ENCODE assay signal across 1 cellular context in the genomic region with DNA sequence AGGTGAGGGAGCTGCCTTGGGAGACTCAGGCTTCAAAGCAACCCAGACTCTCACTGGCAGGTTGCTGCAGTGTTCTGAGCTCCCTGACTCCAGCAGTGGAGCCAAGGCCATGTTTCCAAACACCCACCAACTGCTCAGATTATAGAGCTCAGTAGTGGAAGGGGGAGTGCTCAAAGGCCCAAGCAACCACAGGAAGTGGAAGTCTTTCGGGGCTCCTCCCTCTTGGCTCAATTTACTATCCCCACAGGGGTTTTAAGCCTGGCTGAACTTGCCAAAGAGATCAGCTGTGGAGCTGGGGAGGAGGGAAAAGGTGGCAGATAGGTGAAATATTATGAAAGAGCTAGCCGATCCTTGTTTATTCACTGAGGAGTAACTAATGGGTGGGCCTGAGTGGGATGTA.
TF ChIP-seq lines count a peak whose summit lies in the region.

No MANE protein-coding gene starts in this region.

TF ChIP-seq in GM12878, 131 proteins besides CTCF, POLR2A, EP300 and RAD21:
- TF ChIP-seq IKZF2 (IDR thresholded peaks at IDR 0.05) (no peak), NR2C1 (IDR thresholded peaks at IDR 0.05) (no peak), RUNX3 (IDR thresholded peaks at IDR 0.05; ENCODE audit: low read length) (0 out of 2 replicates have a peak, but pooled peaks have one; percentile 10), HDAC2 (IDR thresholded peaks at IDR 0.05) (no peak), ETV6 (conservative IDR thresholded peaks at IDR 0.05 in 1 of 2, IDR thresholded peaks at IDR 0.05 in 1 of 2; ENCODE audit: borderline replicate concordance in 1 of 2, low read depth in 1 of 2) (no peak)
- TF ChIP-seq, protein P1, sequence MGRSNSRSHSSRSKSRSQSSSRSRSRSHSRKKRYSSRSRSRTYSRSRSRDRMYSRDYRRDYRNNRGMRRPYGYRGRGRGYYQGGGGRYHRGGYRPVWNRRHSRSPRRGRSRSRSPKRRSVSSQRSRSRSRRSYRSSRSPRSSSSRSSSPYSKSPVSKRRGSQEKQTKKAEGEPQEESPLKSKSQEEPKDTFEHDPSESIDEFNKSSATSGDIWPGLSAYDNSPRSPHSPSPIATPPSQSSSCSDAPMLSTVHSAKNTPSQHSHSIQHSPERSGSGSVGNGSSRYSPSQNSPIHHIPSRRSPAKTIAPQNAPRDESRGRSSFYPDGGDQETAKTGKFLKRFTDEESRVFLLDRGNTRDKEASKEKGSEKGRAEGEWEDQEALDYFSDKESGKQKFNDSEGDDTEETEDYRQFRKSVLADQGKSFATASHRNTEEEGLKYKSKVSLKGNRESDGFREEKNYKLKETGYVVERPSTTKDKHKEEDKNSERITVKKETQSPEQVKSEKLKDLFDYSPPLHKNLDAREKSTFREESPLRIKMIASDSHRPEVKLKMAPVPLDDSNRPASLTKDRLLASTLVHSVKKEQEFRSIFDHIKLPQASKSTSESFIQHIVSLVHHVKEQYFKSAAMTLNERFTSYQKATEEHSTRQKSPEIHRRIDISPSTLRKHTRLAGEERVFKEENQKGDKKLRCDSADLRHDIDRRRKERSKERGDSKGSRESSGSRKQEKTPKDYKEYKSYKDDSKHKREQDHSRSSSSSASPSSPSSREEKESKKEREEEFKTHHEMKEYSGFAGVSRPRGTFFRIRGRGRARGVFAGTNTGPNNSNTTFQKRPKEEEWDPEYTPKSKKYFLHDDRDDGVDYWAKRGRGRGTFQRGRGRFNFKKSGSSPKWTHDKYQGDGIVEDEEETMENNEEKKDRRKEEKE (IDR thresholded peaks at IDR 0.05): no peak
